33 cellular contexts compared by ENCODE assay signal in genomic region chr5:151327585-151327984, GRCh38. TPM values are rescaled to one million over a fixed set of nuclear protein-coding genes. Genes with fewer than 3 reads are reported as not detected.
"Had no signal": no experiment of that assay in that cellular context is flagged by ENCODE, and none has a peak within 500 bp of the region (broad histone marks: within the 10 kb centered on the region; RNA-seq: fewer than 3 reads in every experiment).

No MANE protein-coding gene starts in this region.

- H3K9me3 Mint-ChIP-seq: stimulated activated effector memory CD8-positive, alpha-beta T cell treated with anti-CD3 and anti-CD28 coated beads, Interleukin-12 subunit alpha, Interleukin-12 subunit beta, amount 100 ng/mL, for 72 hours; stimulated activated memory B cell treated with anti-CD40 and anti-IgM and Interleukin-4, amounts not matched to agents 10 μg/mL and 1 μg/mL and 100 μg/mL, for 72 hours; stimulated activated naive CD8-positive, alpha-beta T cell treated with anti-CD3 and anti-CD28 coated beads, Interleukin-15, amount 100 ng/mL, for 72 hours; stimulated activated naive CD8-positive, alpha-beta T cell treated with anti-CD3 and anti-CD28 coated beads, Interleukin-15, Interleukin-2, amounts not matched to agents 100 ng/mL and 50 ng/mL, for 24 hours; type B pancreatic cell had no signal

- H3K27me3 Mint-ChIP-seq: stimulated activated naive CD8-positive, alpha-beta T cell treated with anti-CD3 and anti-CD28 coated beads, Interleukin-15, Interleukin-2, amounts not matched to agents 100 ng/mL and 50 ng/mL, for 24 hours; type B pancreatic cell had no signal

- H3K27ac ChIP-seq: stomach, suprapubic skin, testis, thoracic aorta, thyroid gland, tibial artery, tibial nerve, transverse colon, upper lobe of left lung, upper lobe of right lung, uterus, vagina had no signal

- H3K27ac Mint-ChIP-seq: stimulated activated effector memory CD8-positive, alpha-beta T cell treated with anti-CD3 and anti-CD28 coated beads, Interleukin-12 subunit alpha, Interleukin-12 subunit beta, amount 100 ng/mL, for 72 hours; stimulated activated memory B cell treated with anti-CD40 and anti-IgM and Interleukin-4, amounts not matched to agents 10 μg/mL and 1 μg/mL and 100 μg/mL, for 72 hours; stimulated activated naive B cell treated with anti-CD40 and anti-IgM and Interleukin-4, amounts not matched to agents 10 μg/mL and 1 μg/mL and 100 μg/mL, for 72 hours; stimulated activated naive CD8-positive, alpha-beta T cell treated with anti-CD3 and anti-CD28 coated beads, Interleukin-15, Interleukin-2, amounts not matched to agents 100 ng/mL and 50 ng/mL, for 24 hours; type B pancreatic cell had no signal

- H3K4me1 ChIP-seq: stomach, suprapubic skin, testis, thyroid gland, tibial artery, tibial nerve, transverse colon, upper lobe of left lung, upper lobe of right lung, uterus, vagina had no signal

- DNase-seq: stimulated activated CD4-positive, alpha-beta T cell treated with anti-CD3 and anti-CD28 coated beads, Interleukin-2, amount 100 ng/mL, for 48 hours; stimulated activated CD4-positive, alpha-beta T cell treated with anti-CD3 and anti-CD28 coated beads, Interleukin-4, amount 100 ng/mL, for 1 hour; stimulated activated CD4-positive, alpha-beta T cell treated with anti-CD3 and anti-CD28 coated beads, Interleukin-4, amount 100 ng/mL, for 24 hours; stimulated activated CD4-positive, alpha-beta T cell treated with anti-CD3 and anti-CD28 coated beads, Interleukin-4, amount 100 ng/mL, for 4 hours; stimulated activated CD8-positive, alpha-beta memory T cell treated with anti-CD3 and anti-CD28 coated beads, Interleukin-4, amount 100 ng/mL, for 48 hours; stimulated activated naive B cell treated with anti-CD40 and anti-IgM and Interleukin-4, amounts not matched to agents 10 μg/mL and 1 μg/mL and 100 μg/mL, for 72 hours; stimulated activated naive CD4-positive, alpha-beta T cell; stimulated activated naive CD4-positive, alpha-beta T cell treated with Interleukin-2 at 50 U/mL for 16 hours; stimulated activated naive CD8-positive, alpha-beta T cell treated with anti-CD3 and anti-CD28 coated beads, Interleukin-15, amount 100 ng/mL, for 72 hours; stimulated activated naive CD8-positive, alpha-beta T cell treated with anti-CD3 and anti-CD28 coated beads, Interleukin-15, Interleukin-2, amounts not matched to agents 100 U/mL and 50 U/mL, for 24 hours; stomach; substantia nigra; testis; thyroid gland; tibial artery; transverse colon; trophoblast cell; upper lobe of left lung; upper lobe of right lung; uterus had no signal

- H3K4me1 Mint-ChIP-seq: stimulated activated effector memory CD8-positive, alpha-beta T cell treated with anti-CD3 and anti-CD28 coated beads, Interleukin-12 subunit alpha, Interleukin-12 subunit beta, amount 100 ng/mL, for 72 hours; stimulated activated memory B cell treated with anti-CD40 and anti-IgM and Interleukin-4, amounts not matched to agents 10 μg/mL and 1 μg/mL and 100 μg/mL, for 72 hours had no signal

- H3K9me3 ChIP-seq: stomach, suprapubic skin, testis, thoracic aorta, thyroid gland, tibial artery, tibial nerve, transverse colon, upper lobe of left lung, upper lobe of right lung, uterus, vagina had no signal

- ATAC-seq: stimulated activated effector memory CD8-positive, alpha-beta T cell treated with anti-CD3 and anti-CD28 coated beads, Interleukin-12 subunit alpha, Interleukin-12 subunit beta, amount 100 ng/mL, for 72 hours; stimulated activated memory B cell treated with anti-CD40 and anti-IgM and Interleukin-4, amounts not matched to agents 10 μg/mL and 1 μg/mL and 100 μg/mL, for 72 hours; stimulated activated naive B cell treated with anti-CD40 and anti-IgM and Interleukin-4, amounts not matched to agents 10 μg/mL and 1 μg/mL and 100 μg/mL, for 72 hours; stimulated activated naive CD8-positive, alpha-beta T cell treated with anti-CD3 and anti-CD28 coated beads, Interleukin-15, amount 100 ng/mL, for 72 hours; stimulated activated naive CD8-positive, alpha-beta T cell treated with anti-CD3 and anti-CD28 coated beads, Interleukin-15, Interleukin-2, amounts not matched to agents 100 U/mL and 50 U/mL, for 24 hours; upper lobe of right lung had no signal

- H3K4me3 Mint-ChIP-seq: stimulated activated effector memory CD8-positive, alpha-beta T cell treated with anti-CD3 and anti-CD28 coated beads, Interleukin-12 subunit alpha, Interleukin-12 subunit beta, amount 100 ng/mL, for 72 hours; stimulated activated memory B cell treated with anti-CD40 and anti-IgM and Interleukin-4, amounts not matched to agents 10 μg/mL and 1 μg/mL and 100 μg/mL, for 72 hours; stimulated activated naive B cell treated with anti-CD40 and anti-IgM and Interleukin-4, amounts not matched to agents 10 μg/mL and 1 μg/mL and 100 μg/mL, for 72 hours; stimulated activated naive CD8-positive, alpha-beta T cell treated with anti-CD3 and anti-CD28 coated beads, Interleukin-15, amount 100 ng/mL, for 72 hours; stimulated activated naive CD8-positive, alpha-beta T cell treated with anti-CD3 and anti-CD28 coated beads, Interleukin-15, Interleukin-2, amounts not matched to agents 100 ng/mL and 50 ng/mL, for 24 hours; type B pancreatic cell had no signal

- H3K27me3 ChIP-seq: suprapubic skin, testis, thyroid gland, tibial nerve, transverse colon, upper lobe of left lung, upper lobe of right lung, uterus, vagina had no signal

- H3K4me3 ChIP-seq: stomach, suprapubic skin, testis, thoracic aorta, thyroid gland, tibial artery, tibial nerve, transverse colon, upper lobe of left lung, upper lobe of right lung, uterus, vagina had no signal

- FAIRE-seq: urothelium cell line had no signal

- H3K36me3 Mint-ChIP-seq: stimulated activated effector memory CD8-positive, alpha-beta T cell treated with anti-CD3 and anti-CD28 coated beads, Interleukin-12 subunit alpha, Interleukin-12 subunit beta, amount 100 ng/mL, for 72 hours; stimulated activated memory B cell treated with anti-CD40 and anti-IgM and Interleukin-4, amounts not matched to agents 10 μg/mL and 1 μg/mL and 100 μg/mL, for 72 hours; type B pancreatic cell had no signal

- H3K36me3 ChIP-seq: stomach, suprapubic skin, thoracic aorta, thyroid gland, tibial artery, tibial nerve, transverse colon, upper lobe of left lung, upper lobe of right lung, uterus, vagina had no signal

RNA-seq across cellular contexts. Expression of gene SLC36A2, which starts 19.8 kb away (rescaled TPM):
- total RNA-seq: stomach, suprapubic skin, temporal lobe, thoracic aorta, thyroid gland, transverse colon, upper lobe of left lung, upper lobe of right lung, ureter, urinary bladder, uterus, vagina had no signal
- polyA plus RNA-seq: stomach had no signal

RNA-seq across cellular contexts. Expression of gene SLC36A3, which starts 24.0 kb away (rescaled TPM):
- total RNA-seq: stomach, subcutaneous adipose tissue, suprapubic skin, temporal lobe, thoracic aorta, thyroid gland, tibial nerve, transverse colon, upper lobe of left lung, upper lobe of right lung, ureter, urinary bladder, uterus, vagina had no signal
- polyA plus RNA-seq: stomach, urinary bladder had no signal
